Comparison of ENCODE assay signal across 33 cellular contexts in the genomic region with DNA sequence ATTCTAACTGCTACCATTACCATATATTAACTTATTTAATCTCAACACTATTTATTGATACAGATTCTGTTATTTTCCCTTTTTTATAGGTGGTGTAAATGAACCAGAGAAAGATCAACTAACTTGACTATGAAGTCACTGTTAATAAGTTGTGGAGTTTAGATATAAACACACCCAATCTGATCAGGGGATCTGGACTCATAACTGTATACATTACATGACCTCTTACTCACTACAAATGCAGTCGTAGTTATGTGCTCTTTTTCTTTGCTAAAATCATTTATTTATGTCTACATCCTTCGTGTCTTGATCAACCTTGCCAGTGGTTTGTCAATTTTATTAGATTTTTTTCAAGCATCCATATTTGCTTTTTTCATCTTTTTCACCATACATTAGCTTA.
"Had no signal": no experiment of that assay in that cellular context is flagged by ENCODE, and none has a peak within 500 bp of the region (broad histone marks: within the 10 kb centered on the region; RNA-seq: fewer than 3 reads in every experiment).

No MANE protein-coding gene starts in this region.

- H3K27me3 Mint-ChIP-seq: naive thymus-derived CD8-positive, alpha-beta T cell; natural killer cell treated with Interleukin-12 subunit alpha and Interleukin-12 subunit beta and Interleukin-15 and Interleukin-18, amount 100 ng/mL, for 72 hours; progenitor cell of endocrine pancreas; stimulated activated memory B cell treated with anti-CD40 and anti-IgM and Interleukin-4, amounts not matched to agents 10 μg/mL and 1 μg/mL and 100 μg/mL, for 72 hours; stimulated activated naive CD8-positive, alpha-beta T cell treated with anti-CD3 and anti-CD28 coated beads, Interleukin-15, amount 100 ng/mL, for 72 hours; type B pancreatic cell had no signal

- H3K4me1 Mint-ChIP-seq: naive thymus-derived CD8-positive, alpha-beta T cell; nephron progenitor cell; neural crest cell; stimulated activated memory B cell treated with anti-CD40 and anti-IgM and Interleukin-4, amounts not matched to agents 10 μg/mL and 1 μg/mL and 100 μg/mL, for 72 hours; stimulated activated naive CD8-positive, alpha-beta T cell treated with anti-CD3 and anti-CD28 coated beads, Interleukin-15, amount 100 ng/mL, for 72 hours had no signal

- H3K9ac ChIP-seq: parathyroid adenoma had no signal

- H3K27ac Mint-ChIP-seq: naive thymus-derived CD8-positive, alpha-beta T cell; natural killer cell treated with Interleukin-12 subunit alpha and Interleukin-12 subunit beta and Interleukin-15 and Interleukin-18, amount 100 ng/mL, for 72 hours; nephron progenitor cell; progenitor cell of endocrine pancreas; stimulated activated memory B cell treated with anti-CD40 and anti-IgM and Interleukin-4, amounts not matched to agents 10 μg/mL and 1 μg/mL and 100 μg/mL, for 72 hours; stimulated activated naive CD8-positive, alpha-beta T cell treated with anti-CD3 and anti-CD28 coated beads, Interleukin-15, amount 100 ng/mL, for 72 hours; type B pancreatic cell had no signal

- H3K36me3 Mint-ChIP-seq: naive thymus-derived CD8-positive, alpha-beta T cell; natural killer cell treated with Interleukin-12 subunit alpha and Interleukin-12 subunit beta and Interleukin-15 and Interleukin-18, amount 100 ng/mL, for 72 hours; stimulated activated memory B cell treated with anti-CD40 and anti-IgM and Interleukin-4, amounts not matched to agents 10 μg/mL and 1 μg/mL and 100 μg/mL, for 72 hours; type B pancreatic cell had no signal

- H3K9me3 ChIP-seq: neutrophil, psoas muscle, right lobe of liver, sigmoid colon, testis, transverse colon, upper lobe of right lung, uterus had no signal

- H3K27ac ChIP-seq: neutrophil, ovary, parathyroid adenoma, psoas muscle, right lobe of liver, sigmoid colon, spleen, suprapubic skin, testis, tibial artery, transverse colon, upper lobe of right lung, uterus had no signal

- DNase-seq: naive thymus-derived CD8-positive, alpha-beta T cell; nephron progenitor cell; nucleus accumbens; ovary; posterior cingulate gyrus; psoas muscle; right cardiac atrium; right lobe of liver; sigmoid colon; small intestine; spleen; stimulated activated CD4-positive, alpha-beta T cell treated with anti-CD3 and anti-CD28 coated beads, Interleukin-12 subunit alpha, Interleukin-12 subunit beta, amount 100 ng/mL, for 4 hours; stimulated activated CD4-positive, alpha-beta T cell treated with anti-CD3 and anti-CD28 coated beads, Interleukin-1b, Interleukin-23, amount 100 ng/mL, for 48 hours; stimulated activated CD4-positive, alpha-beta T cell treated with anti-CD3 and anti-CD28 coated beads, Interleukin-4, amount 100 ng/mL, for 1 hour; stimulated activated CD4-positive, alpha-beta T cell treated with anti-CD3 and anti-CD28 coated beads, Interleukin-4, amount 100 ng/mL, for 4 hours; stimulated activated CD8-positive, alpha-beta memory T cell treated with anti-CD3 and anti-CD28 coated beads, Interleukin-4, amount 100 ng/mL, for 48 hours; stimulated activated naive CD4-positive, alpha-beta T cell; stimulated activated naive CD8-positive, alpha-beta T cell treated with anti-CD3 and anti-CD28 coated beads, Interleukin-15, amount 100 ng/mL, for 72 hours; stimulated activated naive CD8-positive, alpha-beta T cell treated with anti-CD3 and anti-CD28 coated beads, Interleukin-15, Interleukin-2, amounts not matched to agents 100 U/mL and 50 U/mL, for 24 hours; substantia nigra; testis; tibial artery; transverse colon; upper lobe of right lung; uterus had no signal

- H3K36me3 ChIP-seq: neutrophil, ovary, right lobe of liver, sigmoid colon, spleen, suprapubic skin, tibial artery, transverse colon, upper lobe of right lung, uterus had no signal

- H3K79me2 ChIP-seq: parathyroid adenoma had no signal

- H3K4me3 Mint-ChIP-seq: naive thymus-derived CD8-positive, alpha-beta T cell; natural killer cell treated with Interleukin-12 subunit alpha and Interleukin-12 subunit beta and Interleukin-15 and Interleukin-18, amount 100 ng/mL, for 72 hours; nephron progenitor cell; neural crest cell; stimulated activated memory B cell treated with anti-CD40 and anti-IgM and Interleukin-4, amounts not matched to agents 10 μg/mL and 1 μg/mL and 100 μg/mL, for 72 hours; stimulated activated naive CD8-positive, alpha-beta T cell treated with anti-CD3 and anti-CD28 coated beads, Interleukin-15, amount 100 ng/mL, for 72 hours; type B pancreatic cell had no signal

- H3K27me3 ChIP-seq: neutrophil, ovary, right lobe of liver, sigmoid colon, spleen, suprapubic skin, testis, tibial artery, transverse colon, upper lobe of right lung, uterus had no signal

- H3K4me1 ChIP-seq: parathyroid adenoma, psoas muscle, right lobe of liver, sigmoid colon, spleen, suprapubic skin, testis, tibial artery, transverse colon, upper lobe of right lung, uterus had no signal

- H3K9me3 Mint-ChIP-seq: type B pancreatic cell had no signal

- H2AFZ ChIP-seq: parathyroid adenoma had no signal

- H3K4me3 ChIP-seq: ovary, psoas muscle, right lobe of liver, sigmoid colon, spleen, suprapubic skin, testis, tibial artery, transverse colon, upper lobe of right lung, uterus had no signal
